ENCODE assay signal across 8 cellular contexts in genomic region chr6:46781478-46782378, GRCh38. TPM values are rescaled to one million over a fixed set of nuclear protein-coding genes. Genes with fewer than 3 reads are reported as not detected.
DNase-seq lines count a peak whose midpoint lies in the region; ATAC-seq and TF ChIP-seq lines count a peak whose summit lies in the region.

No MANE protein-coding gene starts in this region.

- no peaks in the 10 kb centered on the region for H3K4me1 Mint-ChIP-seq in effector memory CD8-positive, alpha-beta T cell (ENCODE audit: low read depth in 2 of 2)

- H3K4me3 ChIP-seq in colonic mucosa = no peak overlapping the region
- H3K4me3 ChIP-seq in mesendoderm (ENCODE audit: low read length) = no peak overlapping the region

- peak overlapping the region in 1 of 2 donors; percentile 51 for H3K27ac Mint-ChIP-seq in effector memory CD8-positive, alpha-beta T cell

- no peak overlapping the region for H2AK5ac ChIP-seq in mesendoderm (ENCODE audit: low read length)

- no peaks in the 10 kb centered on the region for H3K36me3 Mint-ChIP-seq in effector memory CD8-positive, alpha-beta T cell (ENCODE audit: insufficient read depth)

- H3K27me3 Mint-ChIP-seq in effector memory CD8-positive, alpha-beta T cell = peaks cover 4 to 14% of the 10 kb centered on the region in 2 donors

- intact Hi-C loops in colonic mucosa (cut with DNase I) = loop anchor here (5.0 kb wide), 1 partner anchor 364 kb away; no protein-coding TSS in a partner anchor

- no peak overlapping the region for H4K5ac ChIP-seq in mesendoderm (ENCODE audit: low read length)

- H3K27ac ChIP-seq in colonic mucosa = no peak overlapping the region
- no peak overlapping the region for H3K27ac ChIP-seq in mesendoderm (ENCODE audit: low read depth, low read length)

- no peak overlapping the region for H2BK5ac ChIP-seq in mesendoderm (ENCODE audit: low read length)

- no peak for ATAC-seq in GM18511 (IDR thresholded peaks at IDR 0.05; ENCODE audit: unreplicated experiment)
- no peak for ATAC-seq in effector memory CD8-positive, alpha-beta T cell (replicated peaks)

- no peak overlapping the region for H4K8ac ChIP-seq in mesendoderm (ENCODE audit: low read depth, low read length)

- no peaks in the 10 kb centered on the region for H3K9me3 ChIP-seq in colonic mucosa

- H3K9me3 Mint-ChIP-seq in effector memory CD8-positive, alpha-beta T cell = no peaks in the 10 kb centered on the region

- H3K27me3 ChIP-seq in colonic mucosa = no peaks in the 10 kb centered on the region
- H3K27me3 ChIP-seq in mesendoderm (ENCODE audit: insufficient read depth, low read length, poor library complexity) = no peaks in the 10 kb centered on the region

- no peak overlapping the region for H3K23ac ChIP-seq in mesendoderm (ENCODE audit: low read length)

- no peaks in the 10 kb centered on the region for H3K79me2 ChIP-seq in mesendoderm (ENCODE audit: control insufficient read depth, insufficient read depth, low read length)

- no peak overlapping the region for H3K4ac ChIP-seq in mesendoderm (ENCODE audit: low read depth, low read length)

- H3K79me1 ChIP-seq in mesendoderm (ENCODE audit: low read length) = no peaks in the 10 kb centered on the region

- peak; percentile 51 for DNase-seq in DMS79 treated with DMSO at 0.1 percent for 48 hours (lab: John Stamatoyannopoulos, UW)
- DNase-seq in DMS79 (lab: John Stamatoyannopoulos, UW) = no peak
- peak; percentile 4 for DNase-seq in KG1 (lab: John Stamatoyannopoulos, UW)
- DNase-seq in OCI-M1 (lab: John Stamatoyannopoulos, UW) = peak; percentile 82
- peak; percentile 75 for DNase-seq in colonic mucosa
- peak; percentile 75 for DNase-seq in mesendoderm
- DNase-seq in effector memory CD8-positive, alpha-beta T cell = no peak

- no peak overlapping the region for H3K56ac ChIP-seq in mesendoderm (ENCODE audit: low read length)

- no peak overlapping the region for H3K4me3 Mint-ChIP-seq in effector memory CD8-positive, alpha-beta T cell

- no peak overlapping the region for H2BK15ac ChIP-seq in mesendoderm (replicated peaks; ENCODE audit: low read depth)

- no peak overlapping the region for H3K18ac ChIP-seq in mesendoderm (ENCODE audit: low read length)

- no peak overlapping the region for H3K9ac ChIP-seq in colonic mucosa (ENCODE audit: low read depth in 2 of 2, low read length in 2 of 2)
- H3K9ac ChIP-seq in mesendoderm (ENCODE audit: low read length) = no peak overlapping the region

- H3K36me3 ChIP-seq in colonic mucosa (no peaks in the 10 kb centered on the region), mesendoderm (ENCODE audit: control insufficient read depth, insufficient read depth, low read length) (no peaks in the 10 kb centered on the region)

- H3K4me1 ChIP-seq in colonic mucosa (no peaks in the 10 kb centered on the region), mesendoderm (ENCODE audit: control insufficient read depth, low read depth, low read length) (no peaks in the 10 kb centered on the region)

- H2BK120ac ChIP-seq in mesendoderm (ENCODE audit: low read depth, low read length) = no peak overlapping the region

- peak; percentile 54 for TF ChIP-seq CTCF in colonic mucosa (IDR thresholded peaks at IDR 0.05)

- no peak overlapping the region for H3K4me2 ChIP-seq in mesendoderm (ENCODE audit: low read length)

- WGBS in mesendoderm (ENCODE audit: extremely low coverage, insufficient coverage, low lambda C conversion rate) = no CpG with 5 or more reads among the region's 6 CpGs

RNA-seq across cellular contexts. Expression of gene MEP1A, which starts 11.5 kb away (rescaled TPM):
- 100 to 1,000 TPM in 1 of 2 donors, 10 to 100 TPM in 1; 38.0 to 207 TPM for total RNA-seq in colonic mucosa
- not detected for polyA plus RNA-seq in mesendoderm (2013, experiment 1 of 2)
- polyA plus RNA-seq in mesendoderm (2013, experiment 2 of 2) = not detected

RNA-seq across cellular contexts. Expression of gene ANKRD66, which starts 35.0 kb away (rescaled TPM):
- not detected for total RNA-seq in colonic mucosa
- polyA plus RNA-seq in mesendoderm (2013, experiment 1 of 2) = not detected
- polyA plus RNA-seq in mesendoderm (2013, experiment 2 of 2) = not detected

RNA-seq across cellular contexts. Expression of gene PLA2G7, which starts 46.6 kb away (rescaled TPM):
- total RNA-seq in colonic mucosa = 1 to 10 TPM; 1.2 to 2.9 TPM
- 1.1 TPM for polyA plus RNA-seq in mesendoderm (2013, experiment 1 of 2)
- 1.1 TPM for polyA plus RNA-seq in mesendoderm (2013, experiment 2 of 2)

Comparison
In these comparisons a context has a peak if more than half of its experiments do, and no peak if none do; other contexts are left out.
1. DNase-seq: peak in DMS79 treated with DMSO at 0.1 percent for 48 hours (single experiment), KG1 (single experiment), OCI-M1 (single experiment), colonic mucosa (single experiment) and mesendoderm (single experiment); none in DMS79 (single experiment) and effector memory CD8-positive, alpha-beta T cell (0 of 3).